ENCODE assay signal across 8 cellular contexts in genomic region chr2:68829764-68830163, GRCh38. TPM values are rescaled to one million over a fixed set of nuclear protein-coding genes. Genes with fewer than 3 reads are reported as not detected.
DNase-seq lines count a peak whose midpoint lies in the region; ATAC-seq and TF ChIP-seq lines count a peak whose summit lies in the region.

No MANE protein-coding gene starts in this region.

- no peaks in the 10 kb centered on the region for H3K79me2 ChIP-seq in PC-3 (ENCODE audit: low read length)

- peak overlapping the region in 2 of 4 donors; percentile 77 to 79 for H3K4me3 Mint-ChIP-seq in CD4-positive, CD25-positive, alpha-beta regulatory T cell

- H3K9ac ChIP-seq in PC-3 (ENCODE audit: low read length) (no peak overlapping the region), rectal smooth muscle tissue (ENCODE audit: low read length) (no peak overlapping the region)

- peak overlapping the region; percentile 93 to 96 (median 94) for H3K27ac Mint-ChIP-seq in CD4-positive, CD25-positive, alpha-beta regulatory T cell

- H2AFZ ChIP-seq in PC-3 (ENCODE audit: low read length), result no peak overlapping the region

- peaks cover 29% of the 10 kb centered on the region for H3K36me3 ChIP-seq in CD4-positive, CD25-positive, alpha-beta regulatory T cell (ENCODE audit: control insufficient read depth, insufficient read depth, low read length)
- H3K36me3 ChIP-seq in PC-3 (ENCODE audit: low read depth, low read length) (no peaks in the 10 kb centered on the region), rectal smooth muscle tissue (ENCODE audit: control insufficient read depth, insufficient read depth, low read length) (no peaks in the 10 kb centered on the region)

- no peaks in the 10 kb centered on the region for H3K9me3 ChIP-seq in CD4-positive, CD25-positive, alpha-beta regulatory T cell (ENCODE audit: control insufficient read depth in 2 of 2, low read length in 2 of 2)
- no peaks in the 10 kb centered on the region for H3K9me3 ChIP-seq in PC-3 (ENCODE audit: low read length)

- H3K9me2 ChIP-seq in PC-3 (replicated peaks; ENCODE audit: low read length), result no peaks in the 10 kb centered on the region

- H3F3A ChIP-seq in PC-3 (ENCODE audit: low read length, unreplicated experiment), result no peaks in the 10 kb centered on the region

- no peak for ATAC-seq in CD4-positive, CD25-positive, alpha-beta regulatory T cell (ENCODE audit: low read depth in 2 of 2)
- no peak for ATAC-seq in PC-3
- no peak for ATAC-seq in GM21381 (IDR thresholded peaks at IDR 0.05; ENCODE audit: unreplicated experiment)

- peaks cover 0 to 2% (median 0%) of the 10 kb centered on the region in 7 donors for H3K9me3 Mint-ChIP-seq in CD4-positive, CD25-positive, alpha-beta regulatory T cell

- no peak for TF ChIP-seq CTCF in PC-3 (conservative IDR thresholded peaks at IDR 0.05; ENCODE audit: low read depth, low read length)
- TF ChIP-seq CTCF in dorsolateral prefrontal cortex (IDR thresholded peaks at IDR 0.05 in 54 of 56, conservative IDR thresholded peaks at IDR 0.05 in 2 of 56; ENCODE audit: low read depth in 1 of 56, partially characterized antibody in 56 of 56), result no peak

- no TSS peak for BruUV-seq in PC-3 (replicated peaks; lab: Mats Ljungman, UMichigan)

- POLR2A ChIA-PET in PC-3 (lab: Charles Lee; ENCODE audit: unreplicated experiment), result no interaction called here

- H3K27ac ChIP-seq in CD4-positive, CD25-positive, alpha-beta regulatory T cell (ENCODE audit: insufficient read depth, low read length, poor library complexity, severe bottlenecking), result peak overlapping the region; percentile 70
- H3K27ac ChIP-seq in PC-3 (ENCODE audit: low read length) (no peak overlapping the region), dorsolateral prefrontal cortex (peak overlapping the region; percentile 28 to 93 (median 85)), rectal smooth muscle tissue (ENCODE audit: low read depth, low read length) (peak overlapping the region; percentile 46)

- intact Hi-C loops in PC-3 (cut with micrococcal nuclease), result no loop called here
- intact Hi-C loops in dorsolateral prefrontal cortex (cut with DNase I), result loop anchor here (5.0 to 10.0 kb wide), 3 partner anchors 77 to 367 kb away; partner anchors contain the start of genes APLF (in 1 of the 2) and FBXO48 (in 1 of the 2)

- H4K20me1 ChIP-seq in PC-3 (ENCODE audit: low read length), result no peaks in the 10 kb centered on the region

- peaks cover 36% of the 10 kb centered on the region for H3K4me1 ChIP-seq in CD4-positive, CD25-positive, alpha-beta regulatory T cell (ENCODE audit: control insufficient read depth, insufficient read depth, low read length, poor library complexity, severe bottlenecking)
- H3K4me1 ChIP-seq in PC-3 (ENCODE audit: insufficient read depth, low read length) (peaks cover 30% of the 10 kb centered on the region), rectal smooth muscle tissue (ENCODE audit: control insufficient read depth, insufficient read depth, low read length) (peaks cover 25% of the 10 kb centered on the region)

- CTCF ChIA-PET in PC-3 (lab: Charles Lee), result interaction anchor here (0.7 kb wide), 1 partner anchor 97 kb away, joined by 3 read pairs; no protein-coding TSS in a partner anchor

- DNase-seq in CD4-positive, CD25-positive, alpha-beta regulatory T cell, result no peak
- no peak for DNase-seq in PC-3
- DNase-seq in dorsolateral prefrontal cortex, result no peak
- no peak for DNase-seq in SHP77 treated with DMSO at 0.1 percent for 48 hours (lab: John Stamatoyannopoulos, UW)
- no peak for DNase-seq in islet precursor cell
- DNase-seq in stimulated activated CD4-positive, alpha-beta T cell treated with anti-CD3 and anti-CD28 coated beads, Interleukin-12 subunit alpha, Interleukin-12 subunit beta, amount 100 ng/mL, for 4 hours, result no peak

- no peaks in the 10 kb centered on the region for H3K27me3 ChIP-seq in CD4-positive, CD25-positive, alpha-beta regulatory T cell (ENCODE audit: control insufficient read depth, insufficient read depth, low read length)
- H3K27me3 ChIP-seq in PC-3 (ENCODE audit: low read length), result no peaks in the 10 kb centered on the region
- no peaks in the 10 kb centered on the region for H3K27me3 ChIP-seq in dorsolateral prefrontal cortex
- no peaks in the 10 kb centered on the region for H3K27me3 ChIP-seq in rectal smooth muscle tissue (ENCODE audit: control insufficient read depth, insufficient read depth, low read length)

- H3K27me3 Mint-ChIP-seq in CD4-positive, CD25-positive, alpha-beta regulatory T cell, result no peaks in the 10 kb centered on the region

- H3K4me1 Mint-ChIP-seq in CD4-positive, CD25-positive, alpha-beta regulatory T cell, result peaks cover 37 to 67% (median 47%) of the 10 kb centered on the region in 4 donors

- H3K4me3 ChIP-seq in CD4-positive, CD25-positive, alpha-beta regulatory T cell (ENCODE audit: low read depth, low read length), result peak overlapping the region; percentile 42
- H3K4me3 ChIP-seq in PC-3 (ENCODE audit: low read length) (no peak overlapping the region), dorsolateral prefrontal cortex (peak overlapping the region in 28 of 59 donors; percentile 9 to 60 (median 34)), rectal smooth muscle tissue (ENCODE audit: low read length) (no peak overlapping the region)

- peaks cover 18% of the 10 kb centered on the region for H3K36me3 Mint-ChIP-seq in CD4-positive, CD25-positive, alpha-beta regulatory T cell

- H3K4me2 ChIP-seq in PC-3 (ENCODE audit: low read length), result peak overlapping the region; percentile 62

RNA-seq across cellular contexts. Expression of gene BMP10, which starts 41.4 kb away (rescaled TPM):
- 0.57 TPM for total RNA-seq in CD4-positive, CD25-positive, alpha-beta regulatory T cell
- not detected for polyA plus RNA-seq in CD4-positive, CD25-positive, alpha-beta regulatory T cell
- total RNA-seq in PC-3 (2014; rRNA removed), result not detected in 2 replicates
- total RNA-seq in dorsolateral prefrontal cortex, result not detected
